In genomic region chr20:9488063-9488462, GRCh38 we compare ENCODE assay signal across 15 cellular contexts. TPM values are rescaled to one million over a fixed set of nuclear protein-coding genes. Genes with fewer than 3 reads are reported as not detected.
A peak's percentile ranks its signal among the peaks of the same experiment; 100 is the strongest.
DNase-seq lines count a peak whose midpoint lies in the region; ATAC-seq and TF ChIP-seq lines count a peak whose summit lies in the region.
"Had no signal": no experiment of that assay in that cellular context is flagged by ENCODE, and none has a peak within 500 bp of the region (broad histone marks: within the 10 kb centered on the region; RNA-seq: fewer than 3 reads in every experiment).

No MANE protein-coding gene starts in this region.

- BruUV-seq in A673 (replicated peaks; lab: Mats Ljungman, UMichigan) = no TSS peak

- POLR2A ChIA-PET in A673 (lab: Charles Lee; ENCODE audit: low non-redundant PET) = no interaction called here

- peaks cover 8% of the 10 kb centered on the region for H3K4me1 ChIP-seq in A673 (ENCODE audit: insufficient read depth, low read length, poor library complexity, severe bottlenecking)
- H3K4me1 ChIP-seq in breast epithelium = no peaks in the 10 kb centered on the region

- H3K27me3 ChIP-seq in A673 (replicated peaks; ENCODE audit: insufficient read depth, low read depth, low read length, poor library complexity) = no peaks in the 10 kb centered on the region
- H3K27me3 ChIP-seq in breast epithelium = no peaks in the 10 kb centered on the region

- TF ChIP-seq CTCF in A673 (conservative IDR thresholded peaks at IDR 0.05; ENCODE audit: low read depth, low read length) (no peak), breast epithelium (IDR thresholded peaks at IDR 0.05) (no peak)

- no peak for ATAC-seq in GM19467 (IDR thresholded peaks at IDR 0.05; ENCODE audit: unreplicated experiment)
- ATAC-seq in HG03442 (IDR thresholded peaks at IDR 0.05; ENCODE audit: unreplicated experiment) = no peak

- DNase-seq in A673 (ENCODE audit: low spot score) = peak; percentile 61
- peak; percentile 24 for DNase-seq in HCEC 1CT
- DNase-seq in RPMI7951 (ENCODE audit: low read depth) = peak; percentile 54
- peak; percentile 76 for DNase-seq in midbrain (lab: John Stamatoyannopoulos, UW)
- no peak for DNase-seq in breast epithelium (ENCODE audit: low spot score in 2 of 2)
- no peak for DNase-seq in NOMO-1 treated with DMSO at 0.1 percent for 48 hours (lab: John Stamatoyannopoulos, UW; ENCODE audit: unreplicated experiment)
- DNase-seq: ACHN; CD8-positive, alpha-beta memory T cell; DMS 273 treated with DMSO at 0.1 percent for 48 hours; Karpas-422; OCI-M1 had no signal

- H3K27ac ChIP-seq in A673 (ENCODE audit: low read depth, low read length, poor library complexity, severe bottlenecking) = no peak overlapping the region
- H3K27ac ChIP-seq in breast epithelium = no peak overlapping the region
- H3K27ac ChIP-seq: SK-N-MC had no signal

- no peak for TF ChIP-seq POLR2A in breast epithelium (IDR thresholded peaks at IDR 0.05)

- H3K9me3 ChIP-seq in A673 (ENCODE audit: low read depth, low read length, poor library complexity, severe bottlenecking) = no peaks in the 10 kb centered on the region
- H3K9me3 ChIP-seq in breast epithelium = no peaks in the 10 kb centered on the region

- intact Hi-C loops in A673 (cut with micrococcal nuclease; ENCODE audit: unreplicated experiment) = no loop called here
- intact Hi-C loops in breast epithelium (cut with DNase I; ENCODE audit: low total_unique reads) = no loop called here

- CTCF ChIA-PET in A673 (lab: Charles Lee) = no interaction called here

- H3K36me3 ChIP-seq in A673 (ENCODE audit: insufficient read depth, low read length, poor library complexity, severe bottlenecking) (no peaks in the 10 kb centered on the region), breast epithelium (no peaks in the 10 kb centered on the region)

- H3K4me3 ChIP-seq in A673 (ENCODE audit: low read depth, low read length, poor library complexity, severe bottlenecking) (no peak overlapping the region), breast epithelium (no peak overlapping the region)
- H3K4me3 ChIP-seq: SK-N-MC had no signal

RNA-seq across cellular contexts. Expression of gene LAMP5, which starts 26.3 kb away (rescaled TPM):
- total RNA-seq in A673 (2021) (not detected in 2 replicates), breast epithelium (under 1 TPM in 2 of 3 donors, not detected in 1; 0.33 to 0.88 TPM)
- 0.10 and 0.12 TPM in 2 replicates for total RNA-seq in RPMI7951 (2014; rRNA removed; shearing (Covaris generic))
- total RNA-seq: CD8-positive, alpha-beta memory T cell; NCI-H460 had no signal

Comparison
In these comparisons a context has a peak if more than half of its experiments do, and no peak if none do; other contexts are left out.
1. DNase-seq: peak in A673 (single experiment), HCEC 1CT (single experiment), RPMI7951 (single experiment) and midbrain (single experiment); none in breast epithelium (0 of 2) and NOMO-1 treated with DMSO at 0.1 percent for 48 hours (single experiment).